10 cellular contexts compared by ENCODE assay signal in the genomic region with DNA sequence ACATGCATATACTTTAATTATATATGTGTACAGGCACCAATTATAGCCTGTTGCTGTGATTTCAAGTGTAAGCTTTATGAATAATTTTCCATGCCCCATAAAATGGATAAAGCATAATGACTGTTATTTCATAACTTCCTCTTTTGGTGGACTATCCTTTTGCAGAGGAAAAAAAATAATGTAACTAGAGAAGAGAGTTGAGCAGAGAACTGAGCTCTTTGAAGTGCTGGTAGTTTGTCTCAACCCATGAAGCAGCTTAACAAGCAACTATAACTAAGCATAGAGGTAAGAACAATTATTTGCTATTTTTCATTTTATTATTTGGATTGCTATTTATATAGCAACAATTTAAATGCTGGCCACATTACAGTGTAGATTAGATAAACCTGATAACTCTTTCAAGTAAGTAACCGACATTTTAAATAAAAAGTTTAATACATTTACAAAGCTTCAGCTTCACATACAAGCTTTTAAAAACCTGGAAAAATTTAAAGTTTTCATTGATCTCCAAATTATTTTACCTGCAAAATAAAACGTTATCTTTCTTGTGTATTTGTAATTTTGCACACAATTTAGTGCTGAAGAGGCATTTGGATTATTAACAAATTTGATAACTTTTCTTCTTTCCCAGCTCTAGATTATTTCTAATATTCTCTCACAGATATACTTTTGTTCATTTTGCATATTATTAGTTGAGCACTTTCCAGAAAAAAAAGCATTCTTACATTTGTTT.
DNase-seq lines count a peak whose midpoint lies in the region; ATAC-seq, FAIRE-seq and TF ChIP-seq lines count a peak whose summit lies in the region.
"Had no signal": no experiment of that assay in that cellular context is flagged by ENCODE, and none has a peak within 500 bp of the region (broad histone marks: within the 10 kb centered on the region; RNA-seq: fewer than 3 reads in every experiment).

No MANE protein-coding gene starts in this region.

- DNase-seq in AML-193 (lab: John Stamatoyannopoulos, UW) (peak; percentile 98), medulla oblongata (ENCODE audit: extremely low spot score) (no peak), RCC 7860 (ENCODE audit: low spot score) (no peak), NCI-H446 treated with DMSO at 0.1 percent for 48 hours (lab: John Stamatoyannopoulos, UW) (no peak)
- DNase-seq: effector CD4-positive, alpha-beta T cell had no signal

- no peak overlapping the region for H3K4me3 ChIP-seq in KMS-11 (IDR thresholded peaks at IDR 0.05; ENCODE audit: insufficient read depth, low read depth, low read length)

- no peaks in the 10 kb centered on the region for H3K9me3 Mint-ChIP-seq in activated naive CD8-positive, alpha-beta T cell (ENCODE audit: low read depth)

- H3K4me2 ChIP-seq in KMS-11 = peak overlapping the region; percentile 49

- peaks cover 62% of the 10 kb centered on the region for H3K4me1 Mint-ChIP-seq in activated naive CD8-positive, alpha-beta T cell (ENCODE audit: low read depth)

- no peak for TF ChIP-seq CTCF in KMS-11 (conservative IDR thresholded peaks at IDR 0.05; ENCODE audit: low read depth, low read length)

- no peaks in the 10 kb centered on the region for H3K27me3 Mint-ChIP-seq in activated naive CD8-positive, alpha-beta T cell

- H3K4me3 Mint-ChIP-seq in activated naive CD8-positive, alpha-beta T cell = peak overlapping the region; percentile 92

- FAIRE-seq in RCC 7860 (lab: Jason Lieb, UNC) = no peak

- peaks cover 68% of the 10 kb centered on the region for H3K4me1 ChIP-seq in KMS-11 (ENCODE audit: low read depth, poor library complexity, severe bottlenecking)

- no peak overlapping the region for H3K9ac ChIP-seq in KMS-11

- H4K20me1 ChIP-seq in KMS-11 (ENCODE audit: insufficient read depth) = no peaks in the 10 kb centered on the region

- peak overlapping the region; percentile 98 for H3K27ac Mint-ChIP-seq in activated naive CD8-positive, alpha-beta T cell

- ATAC-seq in GM19372 (IDR thresholded peaks at IDR 0.05; ENCODE audit: low read depth, unreplicated experiment) (peak; percentile 36), GM21619 (IDR thresholded peaks at IDR 0.05; ENCODE audit: unreplicated experiment) (no peak)

- H2AFZ ChIP-seq in KMS-11 (ENCODE audit: low read depth) = no peak overlapping the region

- no peaks in the 10 kb centered on the region for H3K27me3 ChIP-seq in KMS-11 (ENCODE audit: insufficient read depth, low read depth)

- H3K36me3 Mint-ChIP-seq in activated naive CD8-positive, alpha-beta T cell = no peaks in the 10 kb centered on the region

- no peaks in the 10 kb centered on the region for H3K36me3 ChIP-seq in KMS-11 (ENCODE audit: insufficient read depth)

- peaks cover 8% of the 10 kb centered on the region; the same call in 1 of the 2 replicates for H3K79me2 ChIP-seq in KMS-11 (ENCODE audit: insufficient read depth, low read depth)

- peak overlapping the region; percentile 35; the same call in 1 of the 2 replicates for H3K27ac ChIP-seq in KMS-11
- H3K27ac ChIP-seq: C4-2B had no signal

Comparison
In these comparisons a context has a peak if more than half of its experiments do, and no peak if none do; other contexts are left out.
1. DNase-seq: peak in AML-193 (2 of 2); none in medulla oblongata (single experiment), RCC 7860 (single experiment) and NCI-H446 treated with DMSO at 0.1 percent for 48 hours (single experiment).